In the genomic region with DNA sequence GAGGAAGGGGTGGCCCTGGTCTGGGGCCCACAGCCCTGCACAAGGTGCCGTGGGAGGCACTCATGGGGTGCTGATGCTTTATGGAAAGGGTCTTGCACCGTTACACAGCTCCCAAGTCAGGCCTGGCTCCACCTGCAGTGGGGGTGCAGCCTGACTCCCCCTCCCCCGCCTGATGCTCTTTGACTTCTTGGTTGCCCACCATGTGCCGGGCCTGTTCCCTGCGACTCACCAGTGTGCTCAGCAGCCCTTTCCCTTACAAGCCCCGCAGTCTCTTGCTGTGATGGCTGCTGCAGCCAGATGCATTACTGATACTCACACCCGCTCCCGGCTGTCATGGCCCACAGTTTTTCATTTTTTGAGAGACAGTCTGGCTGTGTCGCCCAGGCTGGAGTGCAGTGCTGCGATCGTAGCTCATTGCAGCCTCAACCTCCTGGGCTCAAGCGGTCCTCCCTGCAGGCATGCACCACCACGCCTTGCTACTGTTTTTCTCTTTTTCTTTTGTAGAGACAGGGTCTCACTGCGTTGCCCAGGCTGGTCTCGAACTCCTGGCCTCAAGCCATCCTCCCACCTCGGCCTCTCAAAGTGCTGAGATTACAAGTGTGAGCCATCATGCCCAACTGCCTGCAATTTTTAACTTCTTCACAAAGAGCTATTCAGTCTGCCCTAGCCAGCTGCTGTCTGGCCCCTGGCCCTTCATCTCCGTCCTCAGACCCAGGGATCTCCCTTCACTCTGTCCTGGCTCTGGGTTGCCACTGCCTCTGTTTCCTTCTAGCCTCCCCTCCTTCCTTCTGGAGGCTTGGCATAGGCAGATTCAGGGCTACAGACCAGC, we compare ENCODE assay signal across 8 cellular contexts.
DNase-seq lines count a peak whose midpoint lies in the region; ATAC-seq and TF ChIP-seq lines count a peak whose summit lies in the region.
"Had no signal": no experiment of that assay in that cellular context is flagged by ENCODE, and none has a peak within 500 bp of the region (broad histone marks: within the 10 kb centered on the region; RNA-seq: fewer than 3 reads in every experiment).

No MANE protein-coding gene starts in this region.

- H3K36me3 ChIP-seq in RWPE2 (ENCODE audit: low read depth) (peaks cover 31% of the 10 kb centered on the region), mucosa of rectum (ENCODE audit: control insufficient read depth in 2 of 2, insufficient read depth in 2 of 2, low read length in 2 of 2) (peaks cover 11 to 16% of the 10 kb centered on the region in 2 donors)

- H3K9ac ChIP-seq in mucosa of rectum (ENCODE audit: low read depth in 1 of 2, low read length in 2 of 2), result no peak overlapping the region

- H3K27ac ChIP-seq in RWPE2 (ENCODE audit: poor library complexity, severe bottlenecking) (peak overlapping the region; percentile 54), mucosa of rectum (ENCODE audit: low read depth in 2 of 2, low read length in 2 of 2) (peak overlapping the region; percentile 74 to 75), temporal lobe (ENCODE audit: low read depth, low read length) (peak overlapping the region; percentile 98)

- ATAC-seq in RWPE2 (ENCODE audit: low read depth) (no peak), HG02973 (IDR thresholded peaks at IDR 0.05; ENCODE audit: unreplicated experiment) (no peak)
- ATAC-seq: activated T-cell treated with anti-CD3 and anti-CD28 coated beads, Interleukin-2, amount 50 U/mL, for 72 hours had no signal

- H3K4me3 ChIP-seq in RWPE2 (ENCODE audit: severe bottlenecking) (no peak overlapping the region), choroid plexus epithelial cell (ENCODE audit: low read depth, low read length) (no peak overlapping the region), mucosa of rectum (ENCODE audit: low read length in 2 of 2) (no peak overlapping the region), foreskin fibroblast (ENCODE audit: low read depth in 1 of 2, low read length in 2 of 2) (no peak overlapping the region)

- TF ChIP-seq CTCF in RWPE2 (IDR thresholded peaks at IDR 0.05; ENCODE audit: poor library complexity, severe bottlenecking), result no peak
- no peak for TF ChIP-seq CTCF in choroid plexus epithelial cell (conservative IDR thresholded peaks at IDR 0.05; ENCODE audit: low read depth, low read length)
- no peak for TF ChIP-seq CTCF in foreskin fibroblast (IDR thresholded peaks at IDR 0.05; ENCODE audit: low read depth, low read length)

- H3K4me1 ChIP-seq in RWPE2 (ENCODE audit: insufficient read depth, poor library complexity, severe bottlenecking) (peaks cover 17% of the 10 kb centered on the region), mucosa of rectum (ENCODE audit: control insufficient read depth in 2 of 2, insufficient read depth in 2 of 2, low read length in 2 of 2) (peaks cover 10 to 17% of the 10 kb centered on the region in 2 donors)

- H3K27me3 ChIP-seq in RWPE2 (ENCODE audit: insufficient read depth, poor library complexity, severe bottlenecking) (no peaks in the 10 kb centered on the region), mucosa of rectum (ENCODE audit: control insufficient read depth in 2 of 2, insufficient read depth in 2 of 2, low read length in 2 of 2) (no peaks in the 10 kb centered on the region)

- H3K9me3 ChIP-seq in RWPE2 (ENCODE audit: severe bottlenecking) (no peaks in the 10 kb centered on the region), mucosa of rectum (ENCODE audit: control insufficient read depth in 2 of 2, low read length in 2 of 2) (no peaks in the 10 kb centered on the region)

- DNase-seq in RWPE2 (ENCODE audit: low spot score) (no peak), choroid plexus epithelial cell (ENCODE audit: low read depth) (peak; percentile 20), ureter (ENCODE audit: low spot score) (no peak), foreskin fibroblast (no peak)
- DNase-seq: activated T-cell treated with anti-CD3 and anti-CD28 coated beads, Interleukin-2, amount 50 U/mL, for 72 hours had no signal
